ENCODE assay signal across 11 cellular contexts in genomic region chr6:125511809-125512341, GRCh38.
A peak's percentile ranks its signal among the peaks of the same experiment; 100 is the strongest.
DNase-seq lines count a peak whose midpoint lies in the region; FAIRE-seq and TF ChIP-seq lines count a peak whose summit lies in the region.
"Had no signal": no experiment of that assay in that cellular context is flagged by ENCODE, and none has a peak within 500 bp of the region (broad histone marks: within the 10 kb centered on the region; RNA-seq: fewer than 3 reads in every experiment).

No MANE protein-coding gene starts in this region.

- no peaks in the 10 kb centered on the region for H3K79me2 ChIP-seq in trophoblast cell (ENCODE audit: control insufficient read depth, insufficient read depth, low read length, poor library complexity)

- peaks cover 11% of the 10 kb centered on the region for H3K9me3 Mint-ChIP-seq in type B pancreatic cell

- peak; percentile 85 for DNase-seq in H4 (ENCODE audit: low spot score)
- DNase-seq in NCI-H226 = peak; percentile 83
- peak; percentile 76 for DNase-seq in bronchial epithelial cell (ENCODE audit: low read depth)
- no peak for DNase-seq in trophoblast cell
- no peak for DNase-seq in type B pancreatic cell (ENCODE audit: extremely low spot score, unreplicated experiment)
- DNase-seq in GM19239 (ENCODE audit: insufficient read length, low spot score) = no peak
- no peak for DNase-seq in MV-4-11 (lab: John Stamatoyannopoulos, UW)
- DNase-seq in epidermal melanocyte (ENCODE audit: insufficient read length, low spot score) = no peak
- DNase-seq: activated T-cell treated with anti-CD3 and anti-CD28 coated beads for 4 hours, Calu3 had no signal

- H4K91ac ChIP-seq in trophoblast cell (ENCODE audit: low read depth, low read length) = peak overlapping the region; percentile 39

- FAIRE-seq in bronchial epithelial cell (lab: Jason Lieb, UNC) = peak; percentile 60
- no peak for FAIRE-seq in GM19239 (lab: Jason Lieb, UNC)

- no peak overlapping the region for H3K4me2 ChIP-seq in trophoblast cell (ENCODE audit: low read length)

- no peak overlapping the region for H3K4ac ChIP-seq in trophoblast cell (ENCODE audit: low read depth, low read length)

- H4K8ac ChIP-seq in trophoblast cell (ENCODE audit: low read depth, low read length) = no peak overlapping the region

- no peaks in the 10 kb centered on the region for H3K27me3 Mint-ChIP-seq in type B pancreatic cell
- H3K27me3 Mint-ChIP-seq: IgD-negative memory B cell had no signal

- peaks cover 4 to 5% of the 10 kb centered on the region in 2 experiments for H3K4me1 ChIP-seq in trophoblast cell (ENCODE audit: control insufficient read depth in 1 of 2, insufficient read depth in 2 of 2, low read length in 2 of 2)

- H3K27ac Mint-ChIP-seq in type B pancreatic cell = no peak overlapping the region
- H3K27ac Mint-ChIP-seq: IgD-negative memory B cell had no signal

- H4K12ac ChIP-seq in trophoblast cell (ENCODE audit: low read depth, low read length) = no peak overlapping the region

- H2AK5ac ChIP-seq in trophoblast cell (ENCODE audit: low read length) = no peak overlapping the region

- no peaks in the 10 kb centered on the region for H3K36me3 Mint-ChIP-seq in type B pancreatic cell

- no peak overlapping the region for H3K4me3 ChIP-seq in bronchial epithelial cell (ENCODE audit: low read depth, low read length)
- H3K4me3 ChIP-seq in trophoblast cell (ENCODE audit: low read depth, low read length) = no peak overlapping the region

- peaks cover 3% of the 10 kb centered on the region for H3K79me1 ChIP-seq in trophoblast cell (ENCODE audit: low read length)

- H2BK5ac ChIP-seq in trophoblast cell (ENCODE audit: low read depth, low read length, poor library complexity) = no peak overlapping the region

- H3K4me1 Mint-ChIP-seq in type B pancreatic cell (ENCODE audit: unreplicated experiment) = peaks cover 10% of the 10 kb centered on the region

- H3K36me3 ChIP-seq in bronchial epithelial cell (ENCODE audit: control insufficient read depth, insufficient read depth, low read length) (no peaks in the 10 kb centered on the region), trophoblast cell (ENCODE audit: control insufficient read depth in 1 of 2, insufficient read depth in 2 of 2, low read length in 2 of 2) (no peaks in the 10 kb centered on the region)

- H3K18ac ChIP-seq in trophoblast cell (ENCODE audit: low read length) = no peak overlapping the region

- WGBS in trophoblast cell (ENCODE audit: extremely low coverage, insufficient coverage, insufficient read length) = no CpG with 5 or more reads among the region's 2 CpGs

- no peak overlapping the region for H2AFZ ChIP-seq in trophoblast cell (ENCODE audit: insufficient read depth, low read length, poor library complexity)

- H3K14ac ChIP-seq in trophoblast cell (ENCODE audit: low read length) = no peak overlapping the region

- H2BK120ac ChIP-seq in trophoblast cell (ENCODE audit: insufficient read depth, low read length, poor library complexity) = no peak overlapping the region

- TF ChIP-seq CTCF in bronchial epithelial cell (IDR thresholded peaks at IDR 0.05; ENCODE audit: insufficient read depth, low read length, severe bottlenecking) = no peak
- no peak for TF ChIP-seq CTCF in type B pancreatic cell (conservative IDR thresholded peaks at IDR 0.05)

- H3K9ac ChIP-seq in trophoblast cell (ENCODE audit: low read length) = no peak overlapping the region

- H2BK12ac ChIP-seq in trophoblast cell (ENCODE audit: low read length) = no peak overlapping the region

- H3K9me3 ChIP-seq in trophoblast cell (ENCODE audit: insufficient read depth, low read depth, low read length) = no peaks in the 10 kb centered on the region

- no peak overlapping the region for H3K23ac ChIP-seq in trophoblast cell (ENCODE audit: low read length)

- no peak overlapping the region for H3K27ac ChIP-seq in trophoblast cell (ENCODE audit: low read depth, low read length)

- H3K27me3 ChIP-seq in bronchial epithelial cell (ENCODE audit: control insufficient read depth, insufficient read depth, low read length) (no peaks in the 10 kb centered on the region), trophoblast cell (ENCODE audit: insufficient read depth, low read length) (no peaks in the 10 kb centered on the region)

- no peak overlapping the region for H3K4me3 Mint-ChIP-seq in type B pancreatic cell
- H3K4me3 Mint-ChIP-seq: IgD-negative memory B cell had no signal

Comparison
In these comparisons a context has a peak if more than half of its experiments do, and no peak if none do; other contexts are left out.
1. DNase-seq: peak in H4 (single experiment), NCI-H226 (single experiment) and bronchial epithelial cell (single experiment); none in trophoblast cell (0 of 2), type B pancreatic cell (single experiment), GM19239 (single experiment), MV-4-11 (single experiment) and epidermal melanocyte (single experiment).